35 cellular contexts compared by ENCODE assay signal in the genomic region with DNA sequence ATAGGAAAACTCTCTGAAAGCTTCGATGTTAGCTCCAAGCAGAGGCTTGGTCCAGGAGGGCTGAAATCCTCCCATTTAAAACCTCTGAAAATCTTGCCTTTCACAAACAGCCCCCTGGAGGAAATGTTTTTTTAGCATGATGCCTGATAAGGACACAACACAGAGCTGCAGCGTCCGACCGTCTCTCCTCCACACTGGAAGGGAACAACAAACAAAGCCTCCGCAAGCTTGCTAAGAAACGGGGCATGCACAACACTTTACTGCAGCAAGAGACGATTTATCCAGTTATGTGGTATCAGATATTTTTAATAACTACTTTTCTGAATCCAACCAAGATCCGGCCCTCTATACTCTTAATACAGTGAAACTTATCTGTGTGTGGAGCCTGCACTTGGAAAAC.
"Had no signal": no experiment of that assay in that cellular context is flagged by ENCODE, and none has a peak within 500 bp of the region (broad histone marks: within the 10 kb centered on the region; RNA-seq: fewer than 3 reads in every experiment).

No MANE protein-coding gene starts in this region.

- H3K36me3 Mint-ChIP-seq: activated CD4-positive, alpha-beta memory T cell treated with anti-CD3 and anti-CD28 coated beads for 36 hours; activated naive CD4-positive, alpha-beta T cell treated with anti-CD3 and anti-CD28 coated beads, Interleukin-2, amount 50 U/mL, for 72 hours; activated naive CD8-positive, alpha-beta T cell treated with anti-CD3 and anti-CD28 coated beads for 36 hours had no signal

- H3K9me3 Mint-ChIP-seq: activated B cell treated with CpG ODN at 0.5 μM for 24 hours; activated CD4-positive, alpha-beta memory T cell treated with anti-CD3 and anti-CD28 coated beads for 36 hours; activated CD4-positive, alpha-beta T cell treated with anti-CD3 and anti-CD28 coated beads, Interleukin-2, amount 10 ng/mL, durations not matched to agents 24 days and 14 days; activated CD8-positive, alpha-beta T cell treated with anti-CD3 and anti-CD28 coated beads for 36 hours; activated naive CD4-positive, alpha-beta T cell treated with anti-CD3 and anti-CD28 coated beads for 36 hours; activated naive CD4-positive, alpha-beta T cell treated with anti-CD3 and anti-CD28 coated beads, Interleukin-2, amount 50 U/mL, for 72 hours; activated naive CD8-positive, alpha-beta T cell treated with anti-CD3 and anti-CD28 coated beads for 36 hours; activated T-cell treated with anti-CD3 and anti-CD28 coated beads, Interleukin-2, amount 50 U/mL, for 72 hours; activated T-helper 1 cell treated with anti-CD3 and anti-CD28 coated beads, Interleukin-12 subunit alpha, Interleukin-12 subunit beta, Interleukin-2, Interleukin-4 antibody, amounts not matched to agents 30 ng/mL and 10 ng/mL and 1 ng/mL, durations not matched to agents 14 hours and 24 hours and 36 hours; activated T-helper 17 cell treated with anti-CD3 and anti-CD28 coated beads, Interleukin-2, amount 50 U/mL, for 72 hours; central memory CD8-positive, alpha-beta T cell; T-helper 1 cell treated with Interleukin-12 subunit alpha and Interleukin-12 subunit beta and Interleukin-4 antibody, amounts not matched to agents 30 μg/mL and 1 μg/mL, for 36 hours; T-helper 2 cell treated with Interferon-gamma antibody and Interleukin-4, amounts not matched to agents 5 μg/mL and 100 μg/mL, for 36 hours had no signal

- H3K27me3 ChIP-seq: body of pancreas, cardiac muscle cell had no signal

- H3K4me3 ChIP-seq: adrenal gland, body of pancreas, cardiac muscle cell had no signal

- H3K4me3 Mint-ChIP-seq: activated B cell treated with CpG ODN at 0.5 μM for 24 hours; activated CD4-positive, alpha-beta memory T cell treated with anti-CD3 and anti-CD28 coated beads for 36 hours; activated CD4-positive, alpha-beta T cell treated with anti-CD3 and anti-CD28 coated beads, Interleukin-2, amount 10 ng/mL, durations not matched to agents 24 days and 14 days; activated CD8-positive, alpha-beta T cell treated with anti-CD3 and anti-CD28 coated beads for 36 hours; activated naive CD4-positive, alpha-beta T cell treated with anti-CD3 and anti-CD28 coated beads for 36 hours; activated naive CD8-positive, alpha-beta T cell treated with anti-CD3 and anti-CD28 coated beads for 36 hours; activated T-cell treated with anti-CD3 and anti-CD28 coated beads, Interleukin-2, amount 50 U/mL, for 4 hours; activated T-cell treated with anti-CD3 and anti-CD28 coated beads, Interleukin-2, amount 50 U/mL, for 72 hours; activated T-helper 1 cell treated with anti-CD3 and anti-CD28 coated beads, Interleukin-12 subunit alpha, Interleukin-12 subunit beta, Interleukin-2, Interleukin-4 antibody, amounts not matched to agents 30 ng/mL and 10 ng/mL and 1 ng/mL, durations not matched to agents 14 hours and 24 hours and 36 hours; activated T-helper 17 cell treated with anti-CD3 and anti-CD28 coated beads, Interleukin-2, amount 50 U/mL, for 72 hours; central memory CD8-positive, alpha-beta T cell; T-helper 1 cell treated with Interleukin-12 subunit alpha and Interleukin-12 subunit beta and Interleukin-4 antibody, amounts not matched to agents 30 μg/mL and 1 μg/mL, for 36 hours; T-helper 2 cell treated with Interferon-gamma antibody and Interleukin-4, amounts not matched to agents 5 μg/mL and 100 μg/mL, for 36 hours had no signal

- H3K9me3 ChIP-seq: adrenal gland, body of pancreas had no signal

- H3K4me1 Mint-ChIP-seq: activated B cell treated with CpG ODN at 0.5 μM for 24 hours; activated CD4-positive, alpha-beta T cell treated with anti-CD3 and anti-CD28 coated beads, Interleukin-2, amount 10 ng/mL, durations not matched to agents 24 days and 14 days; activated naive CD8-positive, alpha-beta T cell treated with anti-CD3 and anti-CD28 coated beads for 36 hours; activated T-helper 17 cell treated with anti-CD3 and anti-CD28 coated beads, Interleukin-2, amount 50 U/mL, for 72 hours; central memory CD8-positive, alpha-beta T cell had no signal

- DNase-seq: activated B cell treated with CpG ODN at 0.5 μM for 24 hours; activated CD4-positive, alpha-beta memory T cell treated with anti-CD3 and anti-CD28 coated beads for 36 hours; activated CD4-positive, alpha-beta T cell treated with anti-CD3 and anti-CD28 coated beads for 4 hours; activated CD4-positive, alpha-beta T cell treated with anti-CD3 and anti-CD28 coated beads, Interleukin-2, amount 10 ng/mL, durations not matched to agents 24 days and 14 days; activated CD4-positive, alpha-beta T cell treated with anti-CD3 and anti-CD28 coated beads, Interleukin-2, amount 50 U/mL, for 1 hour; activated CD4-positive, alpha-beta T cell treated with anti-CD3 and anti-CD28 coated beads, Interleukin-2, amount 50 U/mL, for 4 hours; activated CD4-positive, CD25-positive, alpha-beta regulatory T cell treated with anti-CD3 and anti-CD28 coated beads, Interleukin-2, amount 50 U/mL, for 72 hours; activated CD8-positive, alpha-beta memory T cell treated with anti-CD3 and anti-CD28 coated beads, Interleukin-2, amount 50 U/mL, for 4 hours; activated CD8-positive, alpha-beta T cell treated with anti-CD3 and anti-CD28 coated beads for 36 hours; activated gamma-delta T cell treated with Interleukin-2 at 50 U/mL for 16 hours; activated naive CD4-positive, alpha-beta T cell; activated naive CD4-positive, alpha-beta T cell treated with anti-CD3 and anti-CD28 coated beads for 36 hours; activated naive CD4-positive, alpha-beta T cell treated with anti-CD3 and anti-CD28 coated beads, Interleukin-2, amount 50 U/mL, for 16 hours; activated naive CD8-positive, alpha-beta T cell treated with anti-CD3 and anti-CD28 coated beads for 36 hours; activated T-cell treated with anti-CD3 and anti-CD28 coated beads for 4 hours; activated T-cell treated with anti-CD3 and anti-CD28 coated beads, Interleukin-2, amount 50 U/mL, for 1 hour; activated T-cell treated with anti-CD3 and anti-CD28 coated beads, Interleukin-2, amount 50 U/mL, for 4 hours; activated T-cell treated with anti-CD3 and anti-CD28 coated beads, Interleukin-2, amount 50 U/mL, for 72 hours; adrenal gland; amniotic stem cell; aorta; body of pancreas; caudate nucleus; cerebellar nuclear complex; T-helper 1 cell; T-helper 2 cell; T-helper 9 cell had no signal

- H3K4me1 ChIP-seq: adrenal gland, body of pancreas had no signal

- H3K36me3 ChIP-seq: adrenal gland, cardiac muscle cell had no signal

- H3K27me3 Mint-ChIP-seq: activated B cell treated with CpG ODN at 0.5 μM for 24 hours; activated CD4-positive, alpha-beta T cell treated with anti-CD3 and anti-CD28 coated beads, Interleukin-2, amount 10 ng/mL, durations not matched to agents 24 days and 14 days had no signal

- H3K27ac Mint-ChIP-seq: activated B cell treated with CpG ODN at 0.5 μM for 24 hours; activated CD4-positive, alpha-beta memory T cell treated with anti-CD3 and anti-CD28 coated beads for 36 hours; activated CD4-positive, alpha-beta T cell treated with anti-CD3 and anti-CD28 coated beads, Interleukin-2, amount 10 ng/mL, durations not matched to agents 24 days and 14 days; activated CD8-positive, alpha-beta T cell treated with anti-CD3 and anti-CD28 coated beads for 36 hours; activated naive CD4-positive, alpha-beta T cell treated with anti-CD3 and anti-CD28 coated beads for 36 hours; activated naive CD4-positive, alpha-beta T cell treated with anti-CD3 and anti-CD28 coated beads, Interleukin-2, amount 50 U/mL, for 72 hours; activated naive CD8-positive, alpha-beta T cell treated with anti-CD3 and anti-CD28 coated beads for 36 hours; activated T-cell treated with anti-CD3 and anti-CD28 coated beads, Interleukin-2, amount 50 U/mL, for 72 hours; activated T-helper 1 cell treated with anti-CD3 and anti-CD28 coated beads, Interleukin-12 subunit alpha, Interleukin-12 subunit beta, Interleukin-2, Interleukin-4 antibody, amounts not matched to agents 30 ng/mL and 10 ng/mL and 1 ng/mL, durations not matched to agents 14 hours and 24 hours and 36 hours; activated T-helper 17 cell treated with anti-CD3 and anti-CD28 coated beads, Interleukin-2, amount 50 U/mL, for 72 hours; T-helper 1 cell treated with Interleukin-12 subunit alpha and Interleukin-12 subunit beta and Interleukin-4 antibody, amounts not matched to agents 30 μg/mL and 1 μg/mL, for 36 hours; T-helper 2 cell treated with Interferon-gamma antibody and Interleukin-4, amounts not matched to agents 5 μg/mL and 100 μg/mL, for 36 hours had no signal

- H3K27ac ChIP-seq: adrenal gland, body of pancreas, cardiac muscle cell, VCaP had no signal
